In genomic region chr12:111409403-111410228, GRCh38 we compare ENCODE assay signal across 8 cellular contexts. TPM values are rescaled to one million over a fixed set of nuclear protein-coding genes. Genes with fewer than 3 reads are reported as not detected.
DNase-seq lines count a peak whose midpoint lies in the region; ATAC-seq, FAIRE-seq and TF ChIP-seq lines count a peak whose summit lies in the region.

No MANE protein-coding gene starts in this region.

- H3K9me3 ChIP-seq in Peyer's patch = no peaks in the 10 kb centered on the region
- H3K9me3 ChIP-seq in lung (ENCODE audit: control insufficient read depth in 2 of 2, insufficient read depth in 1 of 2, low read length in 1 of 2) = no peaks in the 10 kb centered on the region

- WGBS in lung, 2 donors = 14 to 33% methylated on average over 25 of the region's 25 CpGs

- H3K4me3 ChIP-seq in Peyer's patch (peak overlapping the region; percentile 1 to 30 (median 21)), brain microvascular endothelial cell (ENCODE audit: low read depth, low read length) (peak overlapping the region; percentile 91), lung (no peak overlapping the region)

- H3K27me3 ChIP-seq in Peyer's patch (no peaks in the 10 kb centered on the region), brain microvascular endothelial cell (replicated peaks) (no peaks in the 10 kb centered on the region), lung (ENCODE audit: control insufficient read depth, insufficient read depth) (no peaks in the 10 kb centered on the region)

- H3K27ac ChIP-seq in Peyer's patch (peak overlapping the region; percentile 68 to 93 (median 90)), brain microvascular endothelial cell (peak overlapping the region; percentile 83), lung (ENCODE audit: low read depth in 1 of 2, low read length in 1 of 2) (peak overlapping the region; percentile 71 to 90)

- in situ Hi-C loops in brain microvascular endothelial cell (cut with HindIII; ENCODE audit: low pct_ligation_motif_present, low sequenced_read_pairs) = no loop called here

- TF ChIP-seq POLR2A in Peyer's patch (IDR thresholded peaks at IDR 0.05) = no peak

- no peak for FAIRE-seq in urothelium cell line (lab: Jason Lieb, UNC)

- ATAC-seq in lung (ENCODE audit: insufficient read depth, low FRiP score) (no peak), GM19023 (IDR thresholded peaks at IDR 0.05; ENCODE audit: unreplicated experiment) (no peak)

- TF ChIP-seq CTCF in Peyer's patch (IDR thresholded peaks at IDR 0.05) (no peak), brain microvascular endothelial cell (IDR thresholded peaks at IDR 0.05; ENCODE audit: low read depth, low read length, missing control alignments) (no peak), lung (IDR thresholded peaks at IDR 0.05; ENCODE audit: control extremely low read depth, extremely low read depth) (no peak)

- H3K4me1 ChIP-seq in Peyer's patch (peaks cover 0 to 82% (median 54%) of the 10 kb centered on the region in 4 donors), lung (ENCODE audit: control insufficient read depth in 2 of 2, insufficient read depth in 2 of 2, low read length in 2 of 2) (peaks cover 25 to 39% of the 10 kb centered on the region in 2 donors)

- H3K36me3 ChIP-seq in Peyer's patch (no peaks in the 10 kb centered on the region), brain microvascular endothelial cell (replicated peaks) (peaks cover 7% of the 10 kb centered on the region), lung (ENCODE audit: control insufficient read depth in 2 of 2, insufficient read depth in 2 of 2, low read length in 2 of 2) (no peaks in the 10 kb centered on the region)

- DNase-seq in GDM1 (lab: John Stamatoyannopoulos, UW) = peak; percentile 72
- DNase-seq in Peyer's patch = peak in 2 of 3 donors; percentile 62 to 72
- DNase-seq in brain microvascular endothelial cell = peak; percentile 68
- DNase-seq in lung (ENCODE audit: low spot score) = peak; percentile 44
- DNase-seq in urothelium cell line (ENCODE audit: low spot score) = peak; percentile 33
- DNase-seq in NOMO-1 (lab: John Stamatoyannopoulos, UW; ENCODE audit: unreplicated experiment in 2 of 2) = no peak
- DNase-seq in SKM-1 (lab: John Stamatoyannopoulos, UW; ENCODE audit: unreplicated experiment) = no peak

RNA-seq across cellular contexts. Expression of gene SH2B3, which starts 3.9 kb away (rescaled TPM):
- total RNA-seq in Peyer's patch (10 to 100 TPM in 2 of 4 donors, 1 to 10 TPM in 2; 4.4 to 37.1 (median 8.4) TPM), lung (10 to 100 TPM; 16.2 to 46.0 TPM)
- 10 to 100 TPM in 1 of 2 donors, 1 to 10 TPM in 1; 9.6 to 19.6 TPM for polyA plus RNA-seq in lung

RNA-seq across cellular contexts. Expression of gene PHETA1, which starts 40.7 kb away (rescaled TPM):
- 10 to 100 TPM; 43.2 to 64.6 (median 51.0) TPM for total RNA-seq in Peyer's patch
- total RNA-seq in lung = 10 to 100 TPM in 1 of 2 donors, 1 to 10 TPM in 1; 3.1 to 15.4 TPM
- 10 to 100 TPM; 12.1 to 14.3 TPM for polyA plus RNA-seq in lung

Comparison
In these comparisons a context has a peak if more than half of its experiments do, and no peak if none do; other contexts are left out.
1. DNase-seq: peak in GDM1 (single experiment), Peyer's patch (2 of 3), brain microvascular endothelial cell (single experiment), lung (single experiment) and urothelium cell line (single experiment); none in NOMO-1 (0 of 2) and SKM-1 (single experiment).
2. Peak in every context shown above with its lines, with median percentiles within 50 percentile points of each other: H3K27ac ChIP-seq.